8 cellular contexts compared by ENCODE assay signal in genomic region chr14:91374897-91375747, GRCh38. TPM values are rescaled to one million over a fixed set of nuclear protein-coding genes. Genes with fewer than 3 reads are reported as not detected.
A peak's percentile ranks its signal among the peaks of the same experiment; 100 is the strongest.
DNase-seq lines count a peak whose midpoint lies in the region; ATAC-seq and TF ChIP-seq lines count a peak whose summit lies in the region.

No MANE protein-coding gene starts in this region.

- H3K27me3 ChIP-seq in mesendoderm (ENCODE audit: insufficient read depth, low read length, poor library complexity): no peaks in the 10 kb centered on the region

- no peak overlapping the region for H3K4me2 ChIP-seq in mesendoderm (ENCODE audit: low read length)

- no peak for ATAC-seq in HG02938 (IDR thresholded peaks at IDR 0.05; ENCODE audit: unreplicated experiment)
- no peak for ATAC-seq in HG02678 (IDR thresholded peaks at IDR 0.05; ENCODE audit: unreplicated experiment)
- no peak for ATAC-seq in HG03521 (IDR thresholded peaks at IDR 0.05; ENCODE audit: unreplicated experiment)

- no peak overlapping the region for H3K27ac Mint-ChIP-seq in mesothelial cell of epicardium

- no peaks in the 10 kb centered on the region for H3K36me3 Mint-ChIP-seq in mesothelial cell of epicardium

- peaks cover 30% of the 10 kb centered on the region for H3K79me1 ChIP-seq in mesendoderm (ENCODE audit: low read length)

- H3K9me3 Mint-ChIP-seq in mesothelial cell of epicardium: no peaks in the 10 kb centered on the region

- H2AK5ac ChIP-seq in mesendoderm (ENCODE audit: low read length): no peak overlapping the region

- no peak overlapping the region for H3K4ac ChIP-seq in mesendoderm (ENCODE audit: low read depth, low read length)

- H3K18ac ChIP-seq in mesendoderm (ENCODE audit: low read length): no peak overlapping the region

- no peak overlapping the region for H4K8ac ChIP-seq in mesendoderm (ENCODE audit: low read depth, low read length)

- H2BK120ac ChIP-seq in mesendoderm (ENCODE audit: low read depth, low read length): no peak overlapping the region

- H2BK15ac ChIP-seq in mesendoderm (replicated peaks; ENCODE audit: low read depth): no peak overlapping the region

- no peak overlapping the region for H3K4me3 Mint-ChIP-seq in mesothelial cell of epicardium

- no peak overlapping the region for H2BK5ac ChIP-seq in mesendoderm (ENCODE audit: low read length)

- peak overlapping the region; percentile 57 for H3K56ac ChIP-seq in mesendoderm (ENCODE audit: low read length)

- H3K4me1 ChIP-seq in mesendoderm (ENCODE audit: control insufficient read depth, low read depth, low read length): peaks cover 26% of the 10 kb centered on the region

- H3K27me3 Mint-ChIP-seq in mesothelial cell of epicardium (ENCODE audit: low read depth): peaks cover 50% of the 10 kb centered on the region

- peak; percentile 95 for DNase-seq in COR-L47 (lab: John Stamatoyannopoulos, UW)
- peak; percentile 92 to 97 (median 94) for DNase-seq in NCI-H1417 (lab: John Stamatoyannopoulos, UW)
- peak in 3 of 5 donors; percentile 26 to 48 (median 37) for DNase-seq in T-helper 1 cell
- no peak for DNase-seq in mesendoderm
- DNase-seq in mesothelial cell of epicardium (ENCODE audit: low spot score in 2 of 2, unreplicated experiment in 2 of 2): no peak

- no peak for TF ChIP-seq CTCF in mesothelial cell of epicardium (IDR thresholded peaks at IDR 0.05; ENCODE audit: unreplicated experiment)

- WGBS in mesendoderm (ENCODE audit: extremely low coverage, insufficient coverage, low lambda C conversion rate): no CpG with 5 or more reads among the region's 28 CpGs

- no peak overlapping the region for H3K9ac ChIP-seq in mesendoderm (ENCODE audit: low read length)

- H3K4me1 Mint-ChIP-seq in mesothelial cell of epicardium: peaks cover 36% of the 10 kb centered on the region

- no peak overlapping the region for H3K4me3 ChIP-seq in mesendoderm (ENCODE audit: low read length)

- H3K27ac ChIP-seq in mesendoderm (ENCODE audit: low read depth, low read length): peak overlapping the region; percentile 25

- H3K36me3 ChIP-seq in mesendoderm (ENCODE audit: control insufficient read depth, insufficient read depth, low read length): no peaks in the 10 kb centered on the region

- no peak overlapping the region for H4K5ac ChIP-seq in mesendoderm (ENCODE audit: low read length)

- no peak overlapping the region for H3K23ac ChIP-seq in mesendoderm (ENCODE audit: low read length)

- peaks cover 64% of the 10 kb centered on the region for H3K79me2 ChIP-seq in mesendoderm (ENCODE audit: control insufficient read depth, insufficient read depth, low read length)

RNA-seq across cellular contexts. Expression of gene CCDC88C, which starts 42.5 kb away (rescaled TPM):
- 19.8 TPM for polyA plus RNA-seq in mesendoderm (2013, experiment 1 of 2)
- polyA plus RNA-seq in mesendoderm (2013, experiment 2 of 2): 20.9 TPM
- 23.1 to 24.8 TPM (median 23.7 TPM) in 3 replicates for total RNA-seq in mesothelial cell of epicardium

Comparison
In these comparisons a context has a peak if more than half of its experiments do, and no peak if none do; other contexts are left out.
1. DNase-seq: peak in COR-L47 (single experiment), NCI-H1417 (3 of 3) and T-helper 1 cell (3 of 5); none in mesendoderm (single experiment) and mesothelial cell of epicardium (0 of 2).